13 cellular contexts compared by ENCODE assay signal in the genomic region with DNA sequence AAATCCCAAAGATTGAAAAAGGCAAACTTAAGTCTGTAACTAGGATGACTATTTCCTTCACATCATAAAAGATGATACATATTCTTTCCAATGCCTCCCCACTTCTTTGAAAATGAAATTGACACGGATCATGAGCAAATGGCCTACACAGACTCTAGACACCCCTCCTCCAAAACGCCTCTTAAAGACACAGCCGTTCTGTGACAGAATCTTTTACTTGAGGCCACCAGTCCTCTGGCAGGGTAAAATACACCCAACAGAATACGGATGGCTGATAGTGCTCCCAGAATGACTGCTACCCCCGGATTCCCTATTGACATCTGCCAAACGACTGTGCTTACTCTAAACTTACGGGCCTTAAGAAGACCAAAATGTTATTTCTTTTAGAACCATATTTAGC.
A peak's percentile ranks its signal among the peaks of the same experiment; 100 is the strongest.
DNase-seq lines count a peak whose midpoint lies in the region; ATAC-seq, FAIRE-seq and TF ChIP-seq lines count a peak whose summit lies in the region.
"Had no signal": no experiment of that assay in that cellular context is flagged by ENCODE, and none has a peak within 500 bp of the region (broad histone marks: within the 10 kb centered on the region; RNA-seq: fewer than 3 reads in every experiment).

No MANE protein-coding gene starts in this region.

- H3K36me3 Mint-ChIP-seq in activated naive CD8-positive, alpha-beta T cell, result no peaks in the 10 kb centered on the region
- H3K36me3 Mint-ChIP-seq in activated naive CD8-positive, alpha-beta T cell treated with anti-CD3 and anti-CD28 coated beads for 36 hours, result peaks cover 6% of the 10 kb centered on the region

- H2AFZ ChIP-seq in GM12878 (ENCODE audit: control insufficient read depth, low read depth, low read length), result no peak overlapping the region

- H3K27ac ChIP-seq in GM12878 (ENCODE audit: control insufficient read depth, insufficient read depth) (peak overlapping the region; percentile 22; the same call in 1 of the 2 replicates), layer of hippocampus (ENCODE audit: low read depth, low read length) (peak overlapping the region; percentile 13), temporal lobe (ENCODE audit: low read depth, low read length) (peak overlapping the region; percentile 52)
- H3K27ac ChIP-seq: thoracic aorta had no signal

- no peaks in the 10 kb centered on the region; the same call in 2 of the 3 replicates for H3K9me3 ChIP-seq in GM12878 (replicated peaks; ENCODE audit: control insufficient read depth, insufficient read depth, low read length)
- H3K9me3 ChIP-seq: HAP-1, thoracic aorta had no signal

- peaks cover 60% of the 10 kb centered on the region for H3K4me1 Mint-ChIP-seq in activated naive CD8-positive, alpha-beta T cell (ENCODE audit: low read depth)
- H3K4me1 Mint-ChIP-seq in activated naive CD8-positive, alpha-beta T cell treated with anti-CD3 and anti-CD28 coated beads for 36 hours, result peaks cover 33% of the 10 kb centered on the region
- H3K4me1 Mint-ChIP-seq: activated B cell treated with CpG ODN at 0.5 μM for 24 hours had no signal

- TF ChIP-seq POLR2A in GM12878 (IDR thresholded peaks at IDR 0.05; ENCODE audit: low read depth, low read length), result no peak

- no peak for TF ChIP-seq EP300 in GM12878 (IDR thresholded peaks at IDR 0.05; ENCODE audit: borderline replicate concordance in 1 of 2, control insufficient read depth in 1 of 2, low read depth in 2 of 2, low read length in 2 of 2)

- TF ChIP-seq CTCF in GM12878 (IDR thresholded peaks at IDR 0.05 in 2 of 3, conservative IDR thresholded peaks at IDR 0.05 in 1 of 3; ENCODE audit: control insufficient read depth in 2 of 3, extremely low read depth in 1 of 3, insufficient read depth in 1 of 3, low read depth in 3 of 3, low read length in 3 of 3), result no peak

- H3K36me3 ChIP-seq in GM12878 (ENCODE audit: control insufficient read depth in 2 of 2, insufficient read depth in 2 of 2, low read length in 1 of 2), result no peaks in the 10 kb centered on the region; a peak in 1 of 4 replicates
- H3K36me3 ChIP-seq: HAP-1, thoracic aorta had no signal

- FAIRE-seq in GM12878 (lab: Jason Lieb, UNC), result no peak
- FAIRE-seq: D721Med, keratinocyte had no signal

- SMC1A ChIA-PET in GM12878 (lab: Charles Lee; ENCODE audit: uncharacterized antibody, unreplicated experiment), result interaction anchor here (1.2 to 4.9 kb wide), 4 partner anchors 9 to 190 kb away, joined by 3 to 36 read pairs (median 4); no protein-coding TSS in a partner anchor

- H3K4me1 ChIP-seq in GM12878 (ENCODE audit: control insufficient read depth, insufficient read depth, low read length), result peaks cover 36% of the 10 kb centered on the region

- H3K9ac ChIP-seq in GM12878 (ENCODE audit: control insufficient read depth, insufficient read depth, low read length), result no peak overlapping the region

- ATAC-seq in GM12878 (peak; percentile 51), HG02973 (IDR thresholded peaks at IDR 0.05; ENCODE audit: unreplicated experiment) (no peak), GM21515 (IDR thresholded peaks at IDR 0.05; ENCODE audit: unreplicated experiment) (no peak)

- in situ Hi-C loops in GM12878 (cut with MboI), result no loop called here

- no peaks in the 10 kb centered on the region for H3K27me3 Mint-ChIP-seq in activated naive CD8-positive, alpha-beta T cell
- no peaks in the 10 kb centered on the region for H3K27me3 Mint-ChIP-seq in activated naive CD8-positive, alpha-beta T cell treated with anti-CD3 and anti-CD28 coated beads for 36 hours
- H3K27me3 Mint-ChIP-seq: activated B cell treated with CpG ODN at 0.5 μM for 24 hours had no signal

- WGBS in GM12878 (ENCODE audit: insufficient coverage, insufficient replicate concordance, low lambda C conversion rate, missing lambda C conversion rate), result 96% methylated on average over 7 of the region's 7 CpGs

- RAD21 ChIA-PET in GM12878 (lab: Charles Lee; ENCODE audit: unreplicated experiment), result no interaction called here

- no peak overlapping the region for H3K4me3 ChIP-seq in GM12878
- H3K4me3 ChIP-seq: HAP-1, thoracic aorta had no signal

- H3K9me3 Mint-ChIP-seq in activated naive CD8-positive, alpha-beta T cell (ENCODE audit: low read depth), result no peaks in the 10 kb centered on the region
- H3K9me3 Mint-ChIP-seq in activated naive CD8-positive, alpha-beta T cell treated with anti-CD3 and anti-CD28 coated beads for 36 hours, result no peaks in the 10 kb centered on the region
- H3K9me3 Mint-ChIP-seq: activated B cell treated with CpG ODN at 0.5 μM for 24 hours had no signal

- peak overlapping the region; percentile 8 for H3K27ac Mint-ChIP-seq in activated naive CD8-positive, alpha-beta T cell
- no peak overlapping the region for H3K27ac Mint-ChIP-seq in activated naive CD8-positive, alpha-beta T cell treated with anti-CD3 and anti-CD28 coated beads for 36 hours
- H3K27ac Mint-ChIP-seq: activated B cell treated with CpG ODN at 0.5 μM for 24 hours had no signal

- POLR2A ChIA-PET in GM12878 (lab: Charles Lee), result no interaction called here

- H3K27me3 ChIP-seq in GM12878 (replicated peaks in 1 of 2; ENCODE audit: control insufficient read depth in 2 of 2, insufficient read depth in 2 of 2, low read length in 1 of 2), result no peaks in the 10 kb centered on the region
- H3K27me3 ChIP-seq in layer of hippocampus (ENCODE audit: control insufficient read depth, insufficient read depth, low read length), result no peaks in the 10 kb centered on the region

- DNase-seq in activated naive CD8-positive, alpha-beta T cell treated with anti-CD3 and anti-CD28 coated beads for 36 hours, result no peak
- DNase-seq in GM12878 (ENCODE audit: low read depth, low spot score), result no peak
- DNase-seq in NCI-H187 (lab: John Stamatoyannopoulos, UW), result no peak
- DNase-seq: activated B cell treated with CpG ODN at 0.5 μM for 24 hours had no signal

- CTCF ChIA-PET in GM12878 (lab: Yijun Ruan, JAX), result no interaction called here

- no TSS peak for BruUV-seq in GM12878 (replicated peaks; lab: Mats Ljungman, UMichigan)

- H4K20me1 ChIP-seq in GM12878 (ENCODE audit: control insufficient read depth, insufficient read depth), result peaks cover 5% of the 10 kb centered on the region; the same call in 1 of the 2 replicates

- intact Hi-C loops in GM12878 (cut with micrococcal nuclease; ENCODE audit: unreplicated experiment), result no loop called here

- no peak overlapping the region for H3K4me3 Mint-ChIP-seq in activated naive CD8-positive, alpha-beta T cell
- H3K4me3 Mint-ChIP-seq in activated naive CD8-positive, alpha-beta T cell treated with anti-CD3 and anti-CD28 coated beads for 36 hours, result no peak overlapping the region
- H3K4me3 Mint-ChIP-seq: activated B cell treated with CpG ODN at 0.5 μM for 24 hours had no signal

- H3K4me2 ChIP-seq in GM12878 (ENCODE audit: control insufficient read depth, insufficient read depth), result peak overlapping the region; percentile 38

- TF ChIP-seq RAD21 in GM12878 (IDR thresholded peaks at IDR 0.05; ENCODE audit: insufficient read depth, low read depth, low read length), result no peak

- H3K79me2 ChIP-seq in GM12878 (ENCODE audit: control insufficient read depth, insufficient read depth, low read length), result peaks cover 96% of the 10 kb centered on the region

TF ChIP-seq in GM12878, 131 proteins besides CTCF, POLR2A, EP300 and RAD21:
- TF ChIP-seq SRF (IDR thresholded peaks at IDR 0.05; ENCODE audit: low read depth in 2 of 2, low read length in 2 of 2) (no peak), RUNX3 (IDR thresholded peaks at IDR 0.05; ENCODE audit: low read length) (no peak)
- TF ChIP-seq, protein P1, sequence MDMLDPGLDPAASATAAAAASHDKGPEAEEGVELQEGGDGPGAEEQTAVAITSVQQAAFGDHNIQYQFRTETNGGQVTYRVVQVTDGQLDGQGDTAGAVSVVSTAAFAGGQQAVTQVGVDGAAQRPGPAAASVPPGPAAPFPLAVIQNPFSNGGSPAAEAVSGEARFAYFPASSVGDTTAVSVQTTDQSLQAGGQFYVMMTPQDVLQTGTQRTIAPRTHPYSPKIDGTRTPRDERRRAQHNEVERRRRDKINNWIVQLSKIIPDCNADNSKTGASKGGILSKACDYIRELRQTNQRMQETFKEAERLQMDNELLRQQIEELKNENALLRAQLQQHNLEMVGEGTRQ (IDR thresholded peaks at IDR 0.05; ENCODE audit: borderline replicate concordance, low read depth, low read length), result no peak
- TF ChIP-seq, protein P2, sequence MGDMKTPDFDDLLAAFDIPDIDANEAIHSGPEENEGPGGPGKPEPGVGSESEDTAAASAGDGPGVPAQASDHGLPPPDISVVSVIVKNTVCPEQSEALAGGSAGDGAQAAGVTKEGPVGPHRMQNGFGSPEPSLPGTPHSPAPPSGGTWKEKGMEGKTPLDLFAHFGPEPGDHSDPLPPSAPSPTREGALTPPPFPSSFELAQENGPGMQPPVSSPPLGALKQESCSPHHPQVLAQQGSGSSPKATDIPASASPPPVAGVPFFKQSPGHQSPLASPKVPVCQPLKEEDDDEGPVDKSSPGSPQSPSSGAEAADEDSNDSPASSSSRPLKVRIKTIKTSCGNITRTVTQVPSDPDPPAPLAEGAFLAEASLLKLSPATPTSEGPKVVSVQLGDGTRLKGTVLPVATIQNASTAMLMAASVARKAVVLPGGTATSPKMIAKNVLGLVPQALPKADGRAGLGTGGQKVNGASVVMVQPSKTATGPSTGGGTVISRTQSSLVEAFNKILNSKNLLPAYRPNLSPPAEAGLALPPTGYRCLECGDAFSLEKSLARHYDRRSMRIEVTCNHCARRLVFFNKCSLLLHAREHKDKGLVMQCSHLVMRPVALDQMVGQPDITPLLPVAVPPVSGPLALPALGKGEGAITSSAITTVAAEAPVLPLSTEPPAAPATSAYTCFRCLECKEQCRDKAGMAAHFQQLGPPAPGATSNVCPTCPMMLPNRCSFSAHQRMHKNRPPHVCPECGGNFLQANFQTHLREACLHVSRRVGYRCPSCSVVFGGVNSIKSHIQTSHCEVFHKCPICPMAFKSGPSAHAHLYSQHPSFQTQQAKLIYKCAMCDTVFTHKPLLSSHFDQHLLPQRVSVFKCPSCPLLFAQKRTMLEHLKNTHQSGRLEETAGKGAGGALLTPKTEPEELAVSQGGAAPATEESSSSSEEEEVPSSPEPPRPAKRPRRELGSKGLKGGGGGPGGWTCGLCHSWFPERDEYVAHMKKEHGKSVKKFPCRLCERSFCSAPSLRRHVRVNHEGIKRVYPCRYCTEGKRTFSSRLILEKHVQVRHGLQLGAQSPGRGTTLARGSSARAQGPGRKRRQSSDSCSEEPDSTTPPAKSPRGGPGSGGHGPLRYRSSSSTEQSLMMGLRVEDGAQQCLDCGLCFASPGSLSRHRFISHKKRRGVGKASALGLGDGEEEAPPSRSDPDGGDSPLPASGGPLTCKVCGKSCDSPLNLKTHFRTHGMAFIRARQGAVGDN (IDR thresholded peaks at IDR 0.05), result no peak
